ENCODE assay signal across 8 cellular contexts in genomic region chr13:30307194-30307965, GRCh38. TPM values are rescaled to one million over a fixed set of nuclear protein-coding genes. Genes with fewer than 3 reads are reported as not detected.
DNase-seq lines count a peak whose midpoint lies in the region; ATAC-seq, FAIRE-seq and TF ChIP-seq lines count a peak whose summit lies in the region.

KATNAL1 (minus strand) TSS chr13:30307551; CDS start chr13:30283777, 23,774 bp downstream.

- TF ChIP-seq CTCF in GM12878 (IDR thresholded peaks at IDR 0.05 in 2 of 3, conservative IDR thresholded peaks at IDR 0.05 in 1 of 3; ENCODE audit: control insufficient read depth in 2 of 3, extremely low read depth in 1 of 3, insufficient read depth in 1 of 3, low read depth in 3 of 3, low read length in 3 of 3) (no peak), gastrocnemius medialis (IDR thresholded peaks at IDR 0.05 in 4 of 5, conservative IDR thresholded peaks at IDR 0.05 in 1 of 5) (no peak)

- RAD21 ChIA-PET in GM12878 (lab: Charles Lee; ENCODE audit: unreplicated experiment), result interaction anchor here (0.7 to 1.9 kb wide), 9 partner anchors 56 to 175 kb away, joined by 3 to 12 read pairs (median 4); no protein-coding TSS in a partner anchor

- in situ Hi-C loops in GM12878 (cut with MboI), result no loop called here
- in situ Hi-C loops in gastrocnemius medialis (cut with MboI; ENCODE audit: low sequenced_read_pairs in 4 of 4), result no loop called here

- H3K4me2 ChIP-seq in GM12878 (ENCODE audit: control insufficient read depth, insufficient read depth), result peak within 1 kb of the TSS; percentile 76

- SMC1A ChIA-PET in GM12878 (lab: Charles Lee; ENCODE audit: uncharacterized antibody, unreplicated experiment), result interaction anchor here (0.6 to 3.8 kb wide), 11 partner anchors 18 to 308 kb away, joined by 3 to 15 read pairs (median 3); no protein-coding TSS in a partner anchor

- no peak for FAIRE-seq in GM12878 (lab: Jason Lieb, UNC)

- H3K79me2 ChIP-seq in GM12878 (ENCODE audit: control insufficient read depth, insufficient read depth, low read length), result peaks cover 26% of the 10 kb centered on the region

- TF ChIP-seq POLR2A in GM12878 (IDR thresholded peaks at IDR 0.05; ENCODE audit: low read depth, low read length) (peak; percentile 84), gastrocnemius medialis (IDR thresholded peaks at IDR 0.05) (peak; percentile 17 to 21)

- WGBS in GM12878 (ENCODE audit: insufficient coverage, insufficient replicate concordance, low lambda C conversion rate, missing lambda C conversion rate), result 1% methylated on average over 47 of the region's 71 CpGs

- H2AFZ ChIP-seq in GM12878 (ENCODE audit: control insufficient read depth, low read depth, low read length), result peak within 1 kb of the TSS; percentile 86

- DNase-seq in NCI-H2081 (lab: John Stamatoyannopoulos, UW) (peak; percentile 74 to 81), NCI-H2081 treated with DMSO at 0.1 percent for 48 hours (lab: John Stamatoyannopoulos, UW) (no peak), NCI-H1694 treated with DMSO at 0.1 percent for 48 hours (lab: John Stamatoyannopoulos, UW) (peak; percentile 51), T1000 (lab: John Stamatoyannopoulos, UW) (peak; percentile 68), GM12878 (ENCODE audit: low read depth, low spot score) (no peak), gastrocnemius medialis (peak; percentile 53 to 80)

- H3K27me3 ChIP-seq in GM12878 (replicated peaks in 1 of 2; ENCODE audit: control insufficient read depth in 2 of 2, insufficient read depth in 2 of 2, low read length in 1 of 2), result no peaks in the 10 kb centered on the region
- no peaks in the 10 kb centered on the region for H3K27me3 ChIP-seq in gastrocnemius medialis

- CTCF ChIA-PET in GM12878 (lab: Yijun Ruan, JAX), result interaction anchor here (0.6 to 3.6 kb wide), 9 partner anchors 9 to 177 kb away, joined by 3 to 23 read pairs (median 3); no protein-coding TSS in a partner anchor

- intact Hi-C loops in GM12878 (cut with micrococcal nuclease; ENCODE audit: unreplicated experiment) (loop anchor here (2.0 to 5.0 kb wide), 4 partner anchors 63 to 165 kb away; no protein-coding TSS in a partner anchor), gastrocnemius medialis (cut with DNase I; ENCODE audit: low total_unique reads) (loop anchor here (1.0 to 5.0 kb wide), 4 partner anchors 33 to 310 kb away; partner anchors contain the start of genes HMGB1 and USPL1)

- peaks cover 18% of the 10 kb centered on the region for H3K4me1 ChIP-seq in GM12878 (ENCODE audit: control insufficient read depth, insufficient read depth, low read length)
- H3K4me1 ChIP-seq in gastrocnemius medialis, result peaks cover 15% of the 10 kb centered on the region in 2 donors

- TF ChIP-seq RAD21 in GM12878 (IDR thresholded peaks at IDR 0.05; ENCODE audit: insufficient read depth, low read depth, low read length), result no peak

- H3K9me3 ChIP-seq in GM12878 (replicated peaks; ENCODE audit: control insufficient read depth, insufficient read depth, low read length), result no peaks in the 10 kb centered on the region
- no peaks in the 10 kb centered on the region for H3K9me3 ChIP-seq in gastrocnemius medialis

- ATAC-seq in HG02870 (IDR thresholded peaks at IDR 0.05; ENCODE audit: unreplicated experiment) (peak; percentile 45), GM12878 (peak; percentile 77), gastrocnemius medialis (peak; percentile 79 to 80)

- H3K36me3 ChIP-seq in GM12878 (ENCODE audit: control insufficient read depth in 2 of 2, insufficient read depth in 2 of 2, low read length in 1 of 2) (no peaks in the 10 kb centered on the region), gastrocnemius medialis (no peaks in the 10 kb centered on the region)

- H3K27ac ChIP-seq in GM12878 (ENCODE audit: control insufficient read depth, insufficient read depth), result peak within 1 kb of the TSS; percentile 74
- H3K27ac ChIP-seq in gastrocnemius medialis, result peak within 1 kb of the TSS; percentile 87 to 96 (median 90)

- H3K4me3 ChIP-seq in GM12878 (peak within 1 kb of the TSS; percentile 67), iPS-11a (ENCODE audit: low read depth, low read length) (peak within 1 kb of the TSS; percentile 88), gastrocnemius medialis (peak within 1 kb of the TSS; percentile 85 to 98 (median 91))

- POLR2A ChIA-PET in GM12878 (lab: Charles Lee), result interaction anchor here (1.0 to 1.1 kb wide), 2 partner anchors 109 to 161 kb away, joined by 3 to 8 read pairs; no protein-coding TSS in a partner anchor

- no peak for TF ChIP-seq EP300 in GM12878 (IDR thresholded peaks at IDR 0.05; ENCODE audit: borderline replicate concordance in 1 of 2, control insufficient read depth in 1 of 2, low read depth in 2 of 2, low read length in 2 of 2)

- no peaks in the 10 kb centered on the region for H4K20me1 ChIP-seq in GM12878 (ENCODE audit: control insufficient read depth, insufficient read depth)

- H3K9ac ChIP-seq in GM12878 (ENCODE audit: control insufficient read depth, insufficient read depth, low read length), result peak within 1 kb of the TSS; percentile 70

- BruUV-seq in GM12878 (replicated peaks; lab: Mats Ljungman, UMichigan), result no TSS peak

TF ChIP-seq in GM12878, 131 proteins besides CTCF, POLR2A, EP300 and RAD21 (continues in another document):
- TF ChIP-seq ZNF687 (IDR thresholded peaks at IDR 0.05) (peak; percentile 46; the same call in 1 of the 2 replicates), IKZF1 (conservative IDR thresholded peaks at IDR 0.05) (peak; percentile 80), LARP7 (IDR thresholded peaks at IDR 0.05) (peak; percentile 93), BHLHE40 (IDR thresholded peaks at IDR 0.05; ENCODE audit: borderline replicate concordance in 1 of 2, low read depth in 2 of 2, low read length in 1 of 2) (peak; percentile 67 to 90; a peak in 3 of 4 replicates), USF2 (IDR thresholded peaks at IDR 0.05; ENCODE audit: borderline replicate concordance, low read depth, low read length) (no peak), NRF1 (conservative IDR thresholded peaks at IDR 0.05; ENCODE audit: low read depth, low read length) (no peak), SUPT20H (IDR thresholded peaks at IDR 0.05; ENCODE audit: borderline replicate concordance, control insufficient read depth, low read depth, low read length) (no peak), ETV6 (conservative IDR thresholded peaks at IDR 0.05 in 1 of 2, IDR thresholded peaks at IDR 0.05 in 1 of 2; ENCODE audit: borderline replicate concordance in 1 of 2, low read depth in 1 of 2) (no peak)

RNA-seq across cellular contexts. Expression of gene KATNAL1, which starts in this region (rescaled TPM):
- 68.9 and 77.5 TPM in 2 replicates for total RNA-seq in GM12878 (2013; cell fraction: nucleolus; rRNA removed)
- 7.2 and 7.8 TPM in 2 replicates for total RNA-seq in GM12878 (2014; rRNA removed)
- total RNA-seq in GM12878 (2014; rRNA removed; fragmentation: Illumina TruSeq; extraction: Trizol), result 15.2 and 16.4 TPM in 2 replicates
- 14.8 and 18.8 TPM in 2 replicates for total RNA-seq in GM12878 (2021)
- polyA plus RNA-seq in GM12878 (2011; ENCODE audit: low read depth), result 3.2 TPM
- 6.5 and 11.8 TPM in 2 replicates for polyA plus RNA-seq in GM12878 (2011; rRNA removed)
- polyA plus RNA-seq in GM12878 (2011; cell fraction: cytosol; rRNA removed), result 2.5 and 2.6 TPM in 2 replicates
- polyA plus RNA-seq in GM12878 (2011; cell fraction: nucleus; rRNA removed), result 3.3 and 4.0 TPM in 2 replicates
- 4.5 and 5.6 TPM in 2 replicates for polyA plus RNA-seq in GM12878 (2012)
- polyA plus RNA-seq in GM12878 (2014; fragmentation: Illumina TruSeq; extraction: Trizol), result 13.5 and 18.4 TPM in 2 replicates
- polyA plus RNA-seq in GM12878 (2014; fragmentation: Nextera tagmentation; extraction: Ambion mirVana), result 1 to 10 TPM; 9.4 to 9.8 TPM
- polyA plus RNA-seq in GM12878 (2014; rRNA removed), result 5.9 and 6.6 TPM in 2 replicates
- 10 to 100 TPM; 16.7 to 18.7 TPM for polyA plus RNA-seq in GM12878 (2016; fragmentation: Nextera tagmentation; extraction: Ambion mirVana)
- 8.1 and 10.2 TPM in 2 replicates for polyA minus RNA-seq in GM12878 (2011; rRNA and poly(A)+ RNA removed)
- polyA minus RNA-seq in GM12878 (2011; cell fraction: cytosol; rRNA and poly(A)+ RNA removed), result 1.5 and 2.4 TPM in 2 replicates
- 4.7 and 9.1 TPM in 2 replicates for polyA minus RNA-seq in GM12878 (2011; cell fraction: nucleus; rRNA and poly(A)+ RNA removed)
- 10 to 100 TPM; 10.2 to 18.9 (median 12.1) TPM for total RNA-seq in gastrocnemius medialis

Comparison
In these comparisons a context has a peak if more than half of its experiments do, and no peak if none do; other contexts are left out.
1. DNase-seq: peak in NCI-H2081 (2 of 2), NCI-H1694 treated with DMSO at 0.1 percent for 48 hours (single experiment), T1000 (single experiment) and gastrocnemius medialis (2 of 2); none in NCI-H2081 treated with DMSO at 0.1 percent for 48 hours (single experiment) and GM12878 (single experiment).
2. Peak in every context shown above with its lines, with median percentiles within 50 percentile points of each other: ATAC-seq and H3K4me3 ChIP-seq.